Comparison of ENCODE assay signal across 10 cellular contexts in genomic region chr1:235882816-235883215, GRCh38. TPM values are rescaled to one million over a fixed set of nuclear protein-coding genes. Genes with fewer than 3 reads are reported as not detected.
DNase-seq lines count a peak whose midpoint lies in the region; ATAC-seq and TF ChIP-seq lines count a peak whose summit lies in the region.
"Had no signal": no experiment of that assay in that cellular context is flagged by ENCODE, and none has a peak within 500 bp of the region (broad histone marks: within the 10 kb centered on the region; RNA-seq: fewer than 3 reads in every experiment).

No MANE protein-coding gene starts in this region.

- H3K4me1 ChIP-seq in mesenchymal stem cell (ENCODE audit: control insufficient read depth, insufficient read depth, low read depth, low read length) (peaks cover 6% of the 10 kb centered on the region), uterus (no peaks in the 10 kb centered on the region)

- H3K9me3 Mint-ChIP-seq in Calu3 (ENCODE audit: low read depth, unreplicated experiment): no peaks in the 10 kb centered on the region
- H3K9me3 Mint-ChIP-seq: CD4-positive, CD25-positive, alpha-beta regulatory T cell had no signal

- H3K18ac ChIP-seq in mesenchymal stem cell (ENCODE audit: low read depth in 1 of 2, low read length in 2 of 2): peak overlapping the region; percentile 17 to 76

- H3K4me1 Mint-ChIP-seq in Calu3 (ENCODE audit: low read depth, unreplicated experiment): no peaks in the 10 kb centered on the region

- H2BK5ac ChIP-seq in mesenchymal stem cell (ENCODE audit: low read depth, low read length, poor library complexity, severe bottlenecking): no peak overlapping the region

- no peak for TF ChIP-seq POLR2A in uterus (IDR thresholded peaks at IDR 0.05)

- CTCF ChIA-PET in Calu3 (lab: Charles Lee): no interaction called here

- H3K9ac ChIP-seq in mesenchymal stem cell (ENCODE audit: low read length): peak overlapping the region; percentile 69

- H3K36me3 ChIP-seq in mesenchymal stem cell (ENCODE audit: control insufficient read depth in 1 of 2, insufficient read depth in 2 of 2, low read depth in 1 of 2, low read length in 2 of 2): no peaks in the 10 kb centered on the region
- no peaks in the 10 kb centered on the region for H3K36me3 ChIP-seq in uterus

- no peak overlapping the region for H3K27ac ChIP-seq in mesenchymal stem cell (ENCODE audit: low read length, poor library complexity, severe bottlenecking)
- H3K27ac ChIP-seq in uterus: peak overlapping the region; percentile 45 to 56

- no peaks in the 10 kb centered on the region for H3K27me3 ChIP-seq in mesenchymal stem cell (ENCODE audit: control insufficient read depth in 1 of 2, insufficient read depth in 1 of 2, low read length in 2 of 2)
- no peaks in the 10 kb centered on the region for H3K27me3 ChIP-seq in uterus

- H3K4me3 ChIP-seq in cardiac fibroblast (replicated peaks in 1 of 2; ENCODE audit: low read depth in 2 of 2, low read length in 2 of 2): no peak overlapping the region
- H3K4me3 ChIP-seq in mesenchymal stem cell (ENCODE audit: insufficient read depth in 1 of 2, low read depth in 1 of 2, low read length in 2 of 2): peak overlapping the region in 1 of 2 experiments; percentile 62
- no peak overlapping the region for H3K4me3 ChIP-seq in uterus

- DNase-seq in Right ventricle myocardium inferior (ENCODE audit: missing footprints): no peak
- no peak for DNase-seq in cardiac septum (ENCODE audit: low spot score)
- DNase-seq in cardiac fibroblast (ENCODE audit: low read depth in 2 of 2): peak; percentile 8 to 60
- no peak for DNase-seq in mesenchymal stem cell
- DNase-seq in uterus: no peak
- no peak for DNase-seq in NCI-H526 treated with DMSO at 0.1 percent for 48 hours (lab: John Stamatoyannopoulos, UW)
- no peak for DNase-seq in midbrain (lab: John Stamatoyannopoulos, UW)
- DNase-seq in Calu3: no peak
- DNase-seq: activated T-cell treated with anti-CD3 and anti-CD28 coated beads for 4 hours; CD4-positive, CD25-positive, alpha-beta regulatory T cell had no signal

- H3K4ac ChIP-seq in mesenchymal stem cell (ENCODE audit: low read depth in 1 of 2, low read length in 2 of 2): peak overlapping the region; percentile 37 to 64

- 97% methylated on average over 6 of the region's 6 CpGs for WGBS in mesenchymal stem cell

- H3K23ac ChIP-seq in mesenchymal stem cell (ENCODE audit: low read length in 2 of 2): no peak overlapping the region

- BruUV-seq in Calu3 (replicated peaks; lab: Mats Ljungman, UMichigan): no TSS peak

- no peak overlapping the region for H2AFZ ChIP-seq in mesenchymal stem cell (ENCODE audit: low read depth, low read length)

- no peak overlapping the region for H3K27ac Mint-ChIP-seq in Calu3 (ENCODE audit: unreplicated experiment)

- H4K8ac ChIP-seq in mesenchymal stem cell (ENCODE audit: low read length): no peak overlapping the region

- peak overlapping the region; percentile 28 to 69 for H2BK12ac ChIP-seq in mesenchymal stem cell (ENCODE audit: low read length in 2 of 2)

- peak overlapping the region in 1 of 2 experiments; percentile 56 for H3K14ac ChIP-seq in mesenchymal stem cell (ENCODE audit: low read length in 2 of 2)

- H2AK5ac ChIP-seq in mesenchymal stem cell (ENCODE audit: low read length, severe bottlenecking): no peak overlapping the region

- H3K9me3 ChIP-seq in mesenchymal stem cell (ENCODE audit: control insufficient read depth, low read length) (no peaks in the 10 kb centered on the region), uterus (no peaks in the 10 kb centered on the region)

- H3K4me2 ChIP-seq in mesenchymal stem cell (ENCODE audit: low read length, poor library complexity, severe bottlenecking): no peak overlapping the region

- no peak overlapping the region for H3K4me3 Mint-ChIP-seq in Calu3 (ENCODE audit: low read depth, unreplicated experiment)
- H3K4me3 Mint-ChIP-seq: CD4-positive, CD25-positive, alpha-beta regulatory T cell had no signal

- intact Hi-C loops in Right ventricle myocardium inferior (cut with DNase I): no loop called here
- intact Hi-C loops in cardiac septum (cut with DNase I): loop anchor here (5.0 kb wide), 1 partner anchor 39 kb away; no protein-coding TSS in a partner anchor
- intact Hi-C loops in uterus (cut with DNase I; ENCODE audit: low total_unique reads): no loop called here
- intact Hi-C loops in Calu3 (cut with micrococcal nuclease; ENCODE audit: unreplicated experiment): no loop called here

- H3K79me1 ChIP-seq in mesenchymal stem cell (replicated peaks; ENCODE audit: low read length, poor library complexity, severe bottlenecking): no peaks in the 10 kb centered on the region

- peak; percentile 26 for ATAC-seq in Right ventricle myocardium inferior

- no peak overlapping the region for H2BK120ac ChIP-seq in mesenchymal stem cell (ENCODE audit: low read depth, low read length)

- H4K91ac ChIP-seq in mesenchymal stem cell (ENCODE audit: low read length): no peak overlapping the region

- no peaks in the 10 kb centered on the region for H3K27me3 Mint-ChIP-seq in Calu3 (ENCODE audit: unreplicated experiment)
- H3K27me3 Mint-ChIP-seq: CD4-positive, CD25-positive, alpha-beta regulatory T cell had no signal

- TF ChIP-seq CTCF in cardiac fibroblast (IDR thresholded peaks at IDR 0.05; ENCODE audit: low read depth, low read length) (no peak), uterus (IDR thresholded peaks at IDR 0.05) (no peak), Calu3 (IDR thresholded peaks at IDR 0.05; ENCODE audit: unreplicated experiment) (no peak)

- H3K36me3 Mint-ChIP-seq in Calu3 (ENCODE audit: insufficient read depth, unreplicated experiment): no peaks in the 10 kb centered on the region
- H3K36me3 Mint-ChIP-seq: CD4-positive, CD25-positive, alpha-beta regulatory T cell had no signal

- H2BK15ac ChIP-seq in mesenchymal stem cell (ENCODE audit: low read depth, poor library complexity, severe bottlenecking): no peak overlapping the region

RNA-seq across cellular contexts. Expression of gene LYST, which starts 16.1 kb away (rescaled TPM):
- total RNA-seq in Right ventricle myocardium inferior (10.6 TPM), cardiac septum (15.4 TPM), uterus (10 to 100 TPM; 25.6 to 68.2 (median 32.9) TPM), Calu3 (2022) (11.1 and 11.9 TPM in 2 replicates)
- 4.3 TPM for polyA plus RNA-seq in mesenchymal stem cell (2013, experiment 1 of 2)
- 5.7 TPM for polyA plus RNA-seq in mesenchymal stem cell (2013, experiment 2 of 2)

Comparison
In these comparisons a context has a peak if more than half of its experiments do, and no peak if none do; other contexts are left out.
1. DNase-seq: peak in cardiac fibroblast (2 of 2); none in Right ventricle myocardium inferior (single experiment), cardiac septum (single experiment), mesenchymal stem cell (single experiment), uterus (0 of 2), NCI-H526 treated with DMSO at 0.1 percent for 48 hours (single experiment), midbrain (single experiment) and Calu3 (single experiment).